In genomic region chr2:98188351-98189046, GRCh38 we compare ENCODE assay signal across 14 cellular contexts.
A peak's percentile ranks its signal among the peaks of the same experiment; 100 is the strongest.
DNase-seq lines count a peak whose midpoint lies in the region; ATAC-seq, FAIRE-seq and TF ChIP-seq lines count a peak whose summit lies in the region.
"Had no signal": no experiment of that assay in that cellular context is flagged by ENCODE, and none has a peak within 500 bp of the region (broad histone marks: within the 10 kb centered on the region; RNA-seq: fewer than 3 reads in every experiment).

No MANE protein-coding gene starts in this region.

- DNase-seq in HepG2 (ENCODE audit: low spot score), result peak; percentile 13
- DNase-seq in right lobe of liver, result no peak
- peak; percentile 63 for DNase-seq in PC-3
- DNase-seq in fibroblast of peridontal ligament (ENCODE audit: extremely low read depth), result peak; percentile 18
- DNase-seq in NK-92 (lab: John Stamatoyannopoulos, UW; ENCODE audit: unreplicated experiment), result no peak
- DNase-seq in NCI-H2029 (lab: John Stamatoyannopoulos, UW), result no peak
- no peak for DNase-seq in NCI-H446 (lab: John Stamatoyannopoulos, UW)
- DNase-seq: activated naive CD4-positive, alpha-beta T cell treated with anti-CD3 and anti-CD28 coated beads for 36 hours; central memory CD4-positive, alpha-beta T cell; IMR-90; NCI-H2171 treated with DMSO at 0.1 percent for 48 hours had no signal

- no peaks in the 10 kb centered on the region for H3K9me2 ChIP-seq in PC-3 (replicated peaks; ENCODE audit: low read length)

- H3K27ac ChIP-seq in HepG2 (ENCODE audit: extremely low read length, insufficient read depth, low read length) (no peak overlapping the region), right lobe of liver (no peak overlapping the region), PC-3 (ENCODE audit: low read length) (no peak overlapping the region)

- intact Hi-C loops in HepG2 (cut with micrococcal nuclease; ENCODE audit: unreplicated experiment), result no loop called here
- intact Hi-C loops in right lobe of liver (cut with DNase I), result no loop called here
- intact Hi-C loops in PC-3 (cut with micrococcal nuclease), result loop anchor here (5.0 to 10.0 kb wide), 2 partner anchors 196 to 486 kb away; no protein-coding TSS in a partner anchor

- in situ Hi-C loops in HepG2 (cut with HindIII; ENCODE audit: extremely low pct_ligation_motif_present, low pct_unique_long_range_greater_than_20kb), result no loop called here

- no peak overlapping the region for H3K4me3 ChIP-seq in HepG2 (replicated peaks in 1 of 3; ENCODE audit: insufficient read depth in 1 of 3, low read depth in 2 of 3, low read length in 3 of 3)
- H3K4me3 ChIP-seq in right lobe of liver, result no peak overlapping the region
- no peak overlapping the region for H3K4me3 ChIP-seq in PC-3 (ENCODE audit: low read length)

- TF ChIP-seq EP300 in HepG2 (IDR thresholded peaks at IDR 0.05; ENCODE audit: low read depth in 2 of 2, low read length in 2 of 2) (no peak), HepG2 (CRISPR knock-in tag; IDR thresholded peaks at IDR 0.05; ENCODE audit: borderline replicate concordance) (no peak)

- H3F3A ChIP-seq in PC-3 (ENCODE audit: low read length, unreplicated experiment), result no peaks in the 10 kb centered on the region

- H3K4me1 ChIP-seq in HepG2 (ENCODE audit: insufficient read depth, low read length) (no peaks in the 10 kb centered on the region), right lobe of liver (no peaks in the 10 kb centered on the region), PC-3 (ENCODE audit: insufficient read depth, low read length) (no peaks in the 10 kb centered on the region)

- no peaks in the 10 kb centered on the region for H4K20me1 ChIP-seq in HepG2 (ENCODE audit: insufficient read depth, low read length)
- no peaks in the 10 kb centered on the region for H4K20me1 ChIP-seq in PC-3 (ENCODE audit: low read length)

- ATAC-seq in HepG2 (no peak), right lobe of liver (no peak), PC-3 (no peak; the same call in 1 of the 2 replicates), GM21515 (IDR thresholded peaks at IDR 0.05; ENCODE audit: unreplicated experiment) (no peak)

- TF ChIP-seq RAD21 in HepG2 (CRISPR knock-in tag; IDR thresholded peaks at IDR 0.05), result no peak

- peak; percentile 65 for FAIRE-seq in HepG2 (lab: Jason Lieb, UNC)
- FAIRE-seq: GM18507, RCC 7860 had no signal

- BruUV-seq in HepG2 (replicated peaks; lab: Mats Ljungman, UMichigan) (no TSS peak), PC-3 (replicated peaks; lab: Mats Ljungman, UMichigan) (no TSS peak)

- H3K27me3 ChIP-seq in HepG2 (ENCODE audit: control insufficient read depth in 1 of 2, insufficient read depth in 2 of 2, low read length in 2 of 2), result peaks cover 3 to 32% of the 10 kb centered on the region in 2 experiments; a peak in 3 of 5 replicates
- no peaks in the 10 kb centered on the region for H3K27me3 ChIP-seq in right lobe of liver
- H3K27me3 ChIP-seq in PC-3 (ENCODE audit: low read length), result peaks cover 6% of the 10 kb centered on the region; the same call in 1 of the 2 replicates

- H3K9ac ChIP-seq in HepG2 (ENCODE audit: insufficient read depth, low read depth, low read length), result no peak overlapping the region
- H3K9ac ChIP-seq in PC-3 (ENCODE audit: low read length), result no peak overlapping the region

- POLR2A ChIA-PET in HepG2 (lab: Yijun Ruan, JAX), result no interaction called here
- POLR2A ChIA-PET in PC-3 (lab: Charles Lee; ENCODE audit: unreplicated experiment), result no interaction called here

- TF ChIP-seq POLR2A in HepG2 (IDR thresholded peaks at IDR 0.05; ENCODE audit: insufficient read depth in 1 of 2, low read depth in 2 of 2, low read length in 2 of 2) (no peak), right lobe of liver (IDR thresholded peaks at IDR 0.05) (no peak)

- WGBS in HepG2 (ENCODE audit: low lambda C conversion rate), result 45% methylated on average over 4 of the region's 4 CpGs
- WGBS in right lobe of liver (ENCODE audit: insufficient coverage, low coverage, low lambda C conversion rate, missing lambda C conversion rate), result 59% methylated on average over 4 of the region's 4 CpGs

- CTCF ChIA-PET in HepG2 (lab: Yijun Ruan, JAX; ENCODE audit: low intra/inter-chr PET ratio, low total read pairs), result no interaction called here
- CTCF ChIA-PET in PC-3 (lab: Charles Lee), result no interaction called here

- TF ChIP-seq CTCF in HepG2 (CRISPR knock-in tag; IDR thresholded peaks at IDR 0.05) (peak; percentile 18; the same call in 1 of the 2 replicates), right lobe of liver (IDR thresholded peaks at IDR 0.05) (no peak), PC-3 (conservative IDR thresholded peaks at IDR 0.05; ENCODE audit: low read depth, low read length) (peak; percentile 30; the same call in 1 of the 2 replicates)

- H2AFZ ChIP-seq in HepG2 (ENCODE audit: low read length) (no peak overlapping the region), PC-3 (ENCODE audit: low read length) (no peak overlapping the region)

- no peaks in the 10 kb centered on the region for H3K9me3 ChIP-seq in HepG2 (ENCODE audit: low read length)
- no peaks in the 10 kb centered on the region for H3K9me3 ChIP-seq in right lobe of liver
- H3K9me3 ChIP-seq in PC-3 (ENCODE audit: low read length), result no peaks in the 10 kb centered on the region

- H3K4me2 ChIP-seq in HepG2 (ENCODE audit: low read depth, low read length), result no peak overlapping the region
- H3K4me2 ChIP-seq in PC-3 (ENCODE audit: low read length), result no peak overlapping the region

- no peaks in the 10 kb centered on the region for H3K36me3 ChIP-seq in HepG2 (replicated peaks in 1 of 2; ENCODE audit: control insufficient read depth in 1 of 2, insufficient read depth in 2 of 2, low read length in 2 of 2)
- no peaks in the 10 kb centered on the region for H3K36me3 ChIP-seq in right lobe of liver
- no peaks in the 10 kb centered on the region for H3K36me3 ChIP-seq in PC-3 (ENCODE audit: low read depth, low read length)

- H3K79me2 ChIP-seq in HepG2 (ENCODE audit: insufficient read depth, low read length), result no peaks in the 10 kb centered on the region
- H3K79me2 ChIP-seq in PC-3 (ENCODE audit: low read length), result no peaks in the 10 kb centered on the region

TF ChIP-seq in HepG2, 621 proteins besides CTCF, POLR2A, EP300 and RAD21 (continues in another document):
- TF ChIP-seq CEBPB (IDR thresholded peaks at IDR 0.05; ENCODE audit: borderline replicate concordance, low read depth, low read length), result peak; percentile 17; the same call in 1 of the 2 replicates
- TF ChIP-seq MEF2D (CRISPR knock-in tag; IDR thresholded peaks at IDR 0.05), result no peak
- TF ChIP-seq DZIP1 (CRISPR knock-in tag; IDR thresholded peaks at IDR 0.05), result no peak
- no peak for TF ChIP-seq ZNF569 (CRISPR knock-in tag; IDR thresholded peaks at IDR 0.05; ENCODE audit: borderline replicate concordance)
- TF ChIP-seq TAF15 (IDR thresholded peaks at IDR 0.05; ENCODE audit: low read depth, low read length, poor library complexity, severe bottlenecking), result no peak
- TF ChIP-seq TRIM24 (CRISPR knock-in tag; IDR thresholded peaks at IDR 0.05), result no peak
- TF ChIP-seq TRIM22 (IDR thresholded peaks at IDR 0.05), result no peak
- TF ChIP-seq MAFG (CRISPR knock-in tag; IDR thresholded peaks at IDR 0.05), result no peak
- no peak for TF ChIP-seq ZSCAN31 (CRISPR knock-in tag; IDR thresholded peaks at IDR 0.05; ENCODE audit: low read depth)
- no peak for TF ChIP-seq MTF2 (CRISPR knock-in tag; IDR thresholded peaks at IDR 0.05; ENCODE audit: borderline replicate concordance)
- no peak for TF ChIP-seq NKX3-1 (CRISPR knock-in tag; IDR thresholded peaks at IDR 0.05)
- TF ChIP-seq REL (CRISPR knock-in tag; conservative IDR thresholded peaks at IDR 0.05), result no peak
- peak; percentile 24; the same call in 1 of the 2 replicates for TF ChIP-seq STAG1 (CRISPR knock-in tag; IDR thresholded peaks at IDR 0.05)

Comparison
In these comparisons a context has a peak if more than half of its experiments do, and no peak if none do; other contexts are left out.
1. DNase-seq: peak in HepG2 (single experiment), PC-3 (single experiment) and fibroblast of peridontal ligament (single experiment); none in right lobe of liver (0 of 3), NK-92 (single experiment), NCI-H2029 (single experiment) and NCI-H446 (0 of 2).
2. CTCF ChIP-seq: peak in HepG2 (single experiment) and PC-3 (single experiment); none in right lobe of liver (0 of 4).